In genomic region chr14:71931492-71932228, GRCh38 we compare ENCODE assay signal across 9 cellular contexts. TPM values are rescaled to one million over a fixed set of nuclear protein-coding genes. Genes with fewer than 3 reads are reported as not detected.
DNase-seq lines count a peak whose midpoint lies in the region; ATAC-seq and TF ChIP-seq lines count a peak whose summit lies in the region.
"Had no signal": no experiment of that assay in that cellular context is flagged by ENCODE, and none has a peak within 500 bp of the region (broad histone marks: within the 10 kb centered on the region; RNA-seq: fewer than 3 reads in every experiment).

No MANE protein-coding gene starts in this region.

- TF ChIP-seq CTCF in choroid plexus epithelial cell (conservative IDR thresholded peaks at IDR 0.05; ENCODE audit: low read depth, low read length) (no peak), nephron (IDR thresholded peaks at IDR 0.05; ENCODE audit: unreplicated experiment in 3 of 3) (no peak)

- H3K79me2 ChIP-seq in GM23248 (ENCODE audit: insufficient read depth), result no peaks in the 10 kb centered on the region

- no peaks in the 10 kb centered on the region for H4K20me1 ChIP-seq in GM23248 (ENCODE audit: insufficient read depth)

- 9 to 10% methylated on average over 36 of the region's 36 CpGs for WGBS in GM23248 (ENCODE audit: low coverage in 1 of 2, low lambda C conversion rate in 2 of 2, missing lambda C conversion rate in 2 of 2), 2 experiments

- H3K9me2 ChIP-seq in GM23248 (ENCODE audit: insufficient read depth), result no peaks in the 10 kb centered on the region

- no peaks in the 10 kb centered on the region for H3K36me3 ChIP-seq in GM23248 (ENCODE audit: low read depth)

- no peak overlapping the region for H3K4me2 ChIP-seq in GM23248 (ENCODE audit: unreplicated experiment)

- H3K9me3 Mint-ChIP-seq in nephron, result peaks cover 10% of the 10 kb centered on the region

- no peak overlapping the region for H3K4me3 ChIP-seq in GM23248
- no peak overlapping the region for H3K4me3 ChIP-seq in choroid plexus epithelial cell (ENCODE audit: low read depth, low read length)

- no peaks in the 10 kb centered on the region for H3K4me1 ChIP-seq in GM23248 (ENCODE audit: insufficient read depth)

- DNase-seq in C1 segment of cervical spinal cord (lab: John Stamatoyannopoulos, UW) (peak in 8 of 14 donors; percentile 1 to 36 (median 14)), GM23248 (peak; percentile 20), choroid plexus epithelial cell (ENCODE audit: low read depth) (peak; percentile 1), mesenteric fat pad (ENCODE audit: low spot score) (no peak), AML-193 (lab: John Stamatoyannopoulos, UW) (no peak), NAMALWA (ENCODE audit: low spot score) (no peak)
- DNase-seq: MV-4-11 had no signal

- H3K27me3 ChIP-seq in GM23248 (replicated peaks; ENCODE audit: insufficient read depth), result peaks cover 36% of the 10 kb centered on the region

- in situ Hi-C loops in GM23248 (cut with MboI), result no loop called here

- H3K4me1 Mint-ChIP-seq in nephron, result peaks cover 18% of the 10 kb centered on the region

- no peak overlapping the region for H2AFZ ChIP-seq in GM23248

- no peaks in the 10 kb centered on the region for H3K9me3 ChIP-seq in GM23248 (ENCODE audit: low read depth)

- peak overlapping the region; percentile 38 to 50 (median 48) for H3K4me3 Mint-ChIP-seq in nephron

- no peak for ATAC-seq in GM21825 (IDR thresholded peaks at IDR 0.05; ENCODE audit: unreplicated experiment)

- H3F3A ChIP-seq in GM23248 (ENCODE audit: insufficient read depth), result no peaks in the 10 kb centered on the region

- no peak overlapping the region for H3K27ac ChIP-seq in GM23248

- H3K9ac ChIP-seq in GM23248, result no peak overlapping the region

- H3K27me3 Mint-ChIP-seq in nephron (ENCODE audit: low read depth), result peaks cover 68% of the 10 kb centered on the region

- no peak overlapping the region for H3K27ac Mint-ChIP-seq in nephron

- H3K36me3 Mint-ChIP-seq in nephron (ENCODE audit: low read depth), result no peaks in the 10 kb centered on the region

RNA-seq across cellular contexts. Expression of gene RGS6, which starts 0.6 kb away (rescaled TPM):
- total RNA-seq in GM23248 (2014; rRNA removed; shearing (Covaris generic)), result not detected in 2 replicates
- polyA plus RNA-seq in GM23248 (2016; fragmentation: Nextera tagmentation; extraction: Ambion mirVana), result not detected in 2 replicates
- total RNA-seq in mesenteric fat pad, result 7.6 TPM

Comparison
In these comparisons a context has a peak if more than half of its experiments do, and no peak if none do; other contexts are left out.
1. DNase-seq: peak in C1 segment of cervical spinal cord (8 of 14), GM23248 (single experiment) and choroid plexus epithelial cell (single experiment); none in mesenteric fat pad (single experiment), AML-193 (0 of 2) and NAMALWA (single experiment).